ENCODE assay signal across 8 cellular contexts in the genomic region with DNA sequence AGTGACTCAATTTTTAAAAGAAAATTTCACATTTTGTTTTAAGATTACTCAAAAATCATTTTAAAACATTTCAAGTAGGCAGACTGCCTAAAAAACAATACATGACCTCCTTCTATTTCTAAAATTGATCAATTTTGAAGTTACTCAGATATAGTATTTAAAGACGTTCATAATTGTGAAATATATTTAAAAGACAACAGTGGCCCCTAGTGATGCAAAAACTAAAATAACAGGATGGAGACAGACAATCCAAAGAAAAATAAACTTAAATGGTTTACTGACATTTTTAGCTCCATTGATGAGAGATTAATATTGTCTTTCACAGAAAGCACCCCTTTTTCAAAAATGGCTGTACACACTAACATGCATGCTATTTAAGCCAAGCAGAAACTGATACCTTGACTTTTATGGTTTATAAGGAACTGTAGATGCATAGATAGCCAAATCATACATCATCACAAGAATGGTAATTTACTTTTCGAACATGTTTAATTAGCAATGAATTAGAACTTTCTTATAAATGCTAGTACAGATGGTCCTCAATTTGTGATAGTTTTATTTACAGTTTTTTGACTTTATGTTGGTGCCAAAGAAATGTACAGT.
DNase-seq lines count a peak whose midpoint lies in the region; ATAC-seq and TF ChIP-seq lines count a peak whose summit lies in the region.

No MANE protein-coding gene starts in this region.

- no peak for TF ChIP-seq EP300 in esophagus muscularis mucosa (IDR thresholded peaks at IDR 0.05)

- TF ChIP-seq POLR2A in esophagus muscularis mucosa (IDR thresholded peaks at IDR 0.05; ENCODE audit: low read depth), result no peak

- no peaks in the 10 kb centered on the region for H3K27me3 Mint-ChIP-seq in GM23338 (ENCODE audit: insufficient read depth, low read depth, poor library complexity)
- no peaks in the 10 kb centered on the region for H3K27me3 Mint-ChIP-seq in osteocyte (ENCODE audit: unreplicated experiment)

- H4K20me1 ChIP-seq in GM23338 (replicated peaks; ENCODE audit: insufficient read depth) (no peaks in the 10 kb centered on the region), PC-3 (ENCODE audit: low read length) (no peaks in the 10 kb centered on the region)

- H3K4me3 Mint-ChIP-seq in GM23338, result no peak overlapping the region
- no peak overlapping the region for H3K4me3 Mint-ChIP-seq in osteocyte (ENCODE audit: unreplicated experiment)

- no peak overlapping the region for H2AFZ ChIP-seq in GM23338
- peak overlapping the region; percentile 64 for H2AFZ ChIP-seq in PC-3 (ENCODE audit: low read length)

- H3K4me1 Mint-ChIP-seq in GM23338, result no peaks in the 10 kb centered on the region
- H3K4me1 Mint-ChIP-seq in osteocyte (ENCODE audit: unreplicated experiment), result peaks cover 18% of the 10 kb centered on the region

- intact Hi-C loops in PC-3 (cut with micrococcal nuclease) (loop anchor here (1.0 to 10.0 kb wide), 5 partner anchors 170 to 911 kb away; a partner anchor contains a TSS), esophagus muscularis mucosa (cut with DNase I) (loop anchor here (5.0 kb wide), 1 partner anchor 913 kb away; no protein-coding TSS in a partner anchor)

- H3K9me3 Mint-ChIP-seq in GM23338 (no peaks in the 10 kb centered on the region; the same call in 2 of the 3 replicates), osteocyte (ENCODE audit: unreplicated experiment) (peaks cover 11% of the 10 kb centered on the region)

- H3K9me3 ChIP-seq in PC-3 (ENCODE audit: low read length) (no peaks in the 10 kb centered on the region), esophagus muscularis mucosa (no peaks in the 10 kb centered on the region)

- H3K4me3 ChIP-seq in GM23338 (no peak overlapping the region), PC-3 (ENCODE audit: low read length) (no peak overlapping the region; the same call in 1 of the 2 replicates), esophagus muscularis mucosa (no peak overlapping the region)

- no peak for ATAC-seq in GM23338
- peak; percentile 40 for ATAC-seq in PC-3
- ATAC-seq in HG03095 (IDR thresholded peaks at IDR 0.05; ENCODE audit: unreplicated experiment), result no peak
- no peak for ATAC-seq in GM18907 (IDR thresholded peaks at IDR 0.05; ENCODE audit: unreplicated experiment)
- no peak for ATAC-seq in HG03432 (IDR thresholded peaks at IDR 0.05; ENCODE audit: unreplicated experiment)

- TF ChIP-seq CTCF in GM23338 (conservative IDR thresholded peaks at IDR 0.05; ENCODE audit: low read depth in 2 of 2), result peak in 1 of 2 experiments; percentile 65; a peak in 3 of 4 replicates
- peak; percentile 67 for TF ChIP-seq CTCF in PC-3 (conservative IDR thresholded peaks at IDR 0.05; ENCODE audit: low read depth, low read length)
- TF ChIP-seq CTCF in esophagus muscularis mucosa (IDR thresholded peaks at IDR 0.05), result peak; percentile 11 to 43 (median 35)
- peak; percentile 64 for TF ChIP-seq CTCF in osteocyte (IDR thresholded peaks at IDR 0.05)

- POLR2A ChIA-PET in PC-3 (lab: Charles Lee; ENCODE audit: unreplicated experiment), result interaction anchor here (0.7 kb wide), 1 partner anchor 234 kb away, joined by 3 read pairs; no protein-coding TSS in a partner anchor

- H3K79me2 ChIP-seq in GM23338 (replicated peaks; ENCODE audit: insufficient read depth) (no peaks in the 10 kb centered on the region), PC-3 (ENCODE audit: low read length) (no peaks in the 10 kb centered on the region)

- no peaks in the 10 kb centered on the region for H3K4me1 ChIP-seq in GM23338 (ENCODE audit: insufficient read depth)
- H3K4me1 ChIP-seq in PC-3 (ENCODE audit: insufficient read depth, low read length), result peaks cover 14% of the 10 kb centered on the region
- no peaks in the 10 kb centered on the region for H3K4me1 ChIP-seq in esophagus muscularis mucosa

- H3F3A ChIP-seq in GM23338 (replicated peaks; ENCODE audit: low read depth), result no peaks in the 10 kb centered on the region
- H3F3A ChIP-seq in PC-3 (ENCODE audit: low read length, unreplicated experiment), result no peaks in the 10 kb centered on the region

- CTCF ChIA-PET in PC-3 (lab: Charles Lee), result interaction anchor here (0.6 kb wide), 3 partner anchors 534 to 909 kb away, joined by 3 read pairs; no protein-coding TSS in a partner anchor

- BruUV-seq in PC-3 (replicated peaks; lab: Mats Ljungman, UMichigan), result no TSS peak

- WGBS in esophagus muscularis mucosa, result 30% methylated on average over 2 of the region's 2 CpGs

- H3K36me3 Mint-ChIP-seq in GM23338 (ENCODE audit: low read depth) (no peaks in the 10 kb centered on the region), osteocyte (ENCODE audit: unreplicated experiment) (peaks cover 4% of the 10 kb centered on the region)

- H3K9ac ChIP-seq in PC-3 (ENCODE audit: low read length), result no peak overlapping the region

- H3K4me2 ChIP-seq in GM23338, result no peak overlapping the region
- H3K4me2 ChIP-seq in PC-3 (ENCODE audit: low read length), result peak overlapping the region; percentile 42

- H3K27ac ChIP-seq in GM23338 (ENCODE audit: low read depth), result no peak overlapping the region
- no peak overlapping the region for H3K27ac ChIP-seq in PC-3 (ENCODE audit: low read length)
- no peak overlapping the region for H3K27ac ChIP-seq in esophagus muscularis mucosa (replicated peaks in 1 of 4)

- H3K9me2 ChIP-seq in GM23338 (ENCODE audit: insufficient read depth) (no peaks in the 10 kb centered on the region), PC-3 (replicated peaks; ENCODE audit: low read length) (no peaks in the 10 kb centered on the region)

- no peaks in the 10 kb centered on the region for H3K27me3 ChIP-seq in GM23338 (ENCODE audit: insufficient read depth)
- no peaks in the 10 kb centered on the region for H3K27me3 ChIP-seq in PC-3 (ENCODE audit: low read length)
- H3K27me3 ChIP-seq in esophagus muscularis mucosa, result no peaks in the 10 kb centered on the region

- H3K36me3 ChIP-seq in GM23338 (ENCODE audit: insufficient read depth) (no peaks in the 10 kb centered on the region), PC-3 (ENCODE audit: low read depth, low read length) (no peaks in the 10 kb centered on the region), esophagus muscularis mucosa (no peaks in the 10 kb centered on the region)

- peak; percentile 22 for DNase-seq in GM23338 (ENCODE audit: low spot score)
- DNase-seq in PC-3, result peak; percentile 46
- DNase-seq in esophagus muscularis mucosa (ENCODE audit: extremely low spot score), result no peak
- no peak for DNase-seq in osteocyte (ENCODE audit: extremely low spot score, unreplicated experiment)
- DNase-seq in NCI-H1436 (lab: John Stamatoyannopoulos, UW), result no peak

- H3K27ac Mint-ChIP-seq in GM23338, result no peak overlapping the region
- no peak overlapping the region for H3K27ac Mint-ChIP-seq in osteocyte (ENCODE audit: unreplicated experiment)

TF ChIP-seq in GM23338, 12 proteins besides CTCF, POLR2A, EP300 and RAD21 (continues in another document):
- TF ChIP-seq ZNF331 (CRISPR knock-in tag; IDR thresholded peaks at IDR 0.05; ENCODE audit: low read depth) (no peak), NANOG (IDR thresholded peaks at IDR 0.05; ENCODE audit: borderline replicate concordance) (no peak), ZNF114 (CRISPR knock-in tag; IDR thresholded peaks at IDR 0.05) (no peak), JUNB (IDR thresholded peaks at IDR 0.05; ENCODE audit: unreplicated experiment) (no peak), CREB1 (CRISPR knock-in tag; IDR thresholded peaks at IDR 0.05; ENCODE audit: low read depth) (no peak), POLR2AphosphoS5 (IDR thresholded peaks at IDR 0.05; ENCODE audit: low read depth) (no peak), EZH2 (IDR thresholded peaks at IDR 0.05; ENCODE audit: low read depth, unreplicated experiment) (no peak), STAT1 (IDR thresholded peaks at IDR 0.05; ENCODE audit: unreplicated experiment) (no peak), EZH2phosphoT487 (IDR thresholded peaks at IDR 0.05; ENCODE audit: unreplicated experiment) (no peak)
- TF ChIP-seq, protein P1, sequence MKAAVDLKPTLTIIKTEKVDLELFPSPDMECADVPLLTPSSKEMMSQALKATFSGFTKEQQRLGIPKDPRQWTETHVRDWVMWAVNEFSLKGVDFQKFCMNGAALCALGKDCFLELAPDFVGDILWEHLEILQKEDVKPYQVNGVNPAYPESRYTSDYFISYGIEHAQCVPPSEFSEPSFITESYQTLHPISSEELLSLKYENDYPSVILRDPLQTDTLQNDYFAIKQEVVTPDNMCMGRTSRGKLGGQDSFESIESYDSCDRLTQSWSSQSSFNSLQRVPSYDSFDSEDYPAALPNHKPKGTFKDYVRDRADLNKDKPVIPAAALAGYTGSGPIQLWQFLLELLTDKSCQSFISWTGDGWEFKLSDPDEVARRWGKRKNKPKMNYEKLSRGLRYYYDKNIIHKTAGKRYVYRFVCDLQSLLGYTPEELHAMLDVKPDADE (IDR thresholded peaks at IDR 0.05), result no peak
- TF ChIP-seq, protein P2, sequence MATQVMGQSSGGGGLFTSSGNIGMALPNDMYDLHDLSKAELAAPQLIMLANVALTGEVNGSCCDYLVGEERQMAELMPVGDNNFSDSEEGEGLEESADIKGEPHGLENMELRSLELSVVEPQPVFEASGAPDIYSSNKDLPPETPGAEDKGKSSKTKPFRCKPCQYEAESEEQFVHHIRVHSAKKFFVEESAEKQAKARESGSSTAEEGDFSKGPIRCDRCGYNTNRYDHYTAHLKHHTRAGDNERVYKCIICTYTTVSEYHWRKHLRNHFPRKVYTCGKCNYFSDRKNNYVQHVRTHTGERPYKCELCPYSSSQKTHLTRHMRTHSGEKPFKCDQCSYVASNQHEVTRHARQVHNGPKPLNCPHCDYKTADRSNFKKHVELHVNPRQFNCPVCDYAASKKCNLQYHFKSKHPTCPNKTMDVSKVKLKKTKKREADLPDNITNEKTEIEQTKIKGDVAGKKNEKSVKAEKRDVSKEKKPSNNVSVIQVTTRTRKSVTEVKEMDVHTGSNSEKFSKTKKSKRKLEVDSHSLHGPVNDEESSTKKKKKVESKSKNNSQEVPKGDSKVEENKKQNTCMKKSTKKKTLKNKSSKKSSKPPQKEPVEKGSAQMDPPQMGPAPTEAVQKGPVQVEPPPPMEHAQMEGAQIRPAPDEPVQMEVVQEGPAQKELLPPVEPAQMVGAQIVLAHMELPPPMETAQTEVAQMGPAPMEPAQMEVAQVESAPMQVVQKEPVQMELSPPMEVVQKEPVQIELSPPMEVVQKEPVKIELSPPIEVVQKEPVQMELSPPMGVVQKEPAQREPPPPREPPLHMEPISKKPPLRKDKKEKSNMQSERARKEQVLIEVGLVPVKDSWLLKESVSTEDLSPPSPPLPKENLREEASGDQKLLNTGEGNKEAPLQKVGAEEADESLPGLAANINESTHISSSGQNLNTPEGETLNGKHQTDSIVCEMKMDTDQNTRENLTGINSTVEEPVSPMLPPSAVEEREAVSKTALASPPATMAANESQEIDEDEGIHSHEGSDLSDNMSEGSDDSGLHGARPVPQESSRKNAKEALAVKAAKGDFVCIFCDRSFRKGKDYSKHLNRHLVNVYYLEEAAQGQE (IDR thresholded peaks at IDR 0.05; ENCODE audit: unreplicated experiment), result no peak

Comparison
In these comparisons a context has a peak if more than half of its experiments do, and no peak if none do; other contexts are left out.
1. DNase-seq: peak in GM23338 (single experiment) and PC-3 (single experiment); none in esophagus muscularis mucosa (single experiment), osteocyte (single experiment) and NCI-H1436 (single experiment).